ENCODE assay signal across 1 cellular context in genomic region chr20:23636908-23637281, GRCh38.
TF ChIP-seq lines count a peak whose summit lies in the region.

No MANE protein-coding gene starts in this region.

TF ChIP-seq in HepG2, 621 proteins besides CTCF, POLR2A, EP300 and RAD21 (continued from another document and continues in another):
- TF ChIP-seq ZNF280B (CRISPR knock-in tag; IDR thresholded peaks at IDR 0.05; ENCODE audit: borderline replicate concordance) = no peak
- no peak for TF ChIP-seq NR2F6 (IDR thresholded peaks at IDR 0.05)
- TF ChIP-seq NR2F6 (CRISPR knock-in tag; IDR thresholded peaks at IDR 0.05) = 0 out of 2 replicates have a peak, but pooled peaks have one; percentile 4
- TF ChIP-seq MAZ (IDR thresholded peaks at IDR 0.05; ENCODE audit: borderline replicate concordance, low read depth, low read length) = no peak
- TF ChIP-seq MAZ (CRISPR knock-in tag; IDR thresholded peaks at IDR 0.05; ENCODE audit: low read depth) = 0 out of 2 replicates have a peak, but pooled peaks have one; percentile 3
- no peak for TF ChIP-seq ZSCAN29 (CRISPR knock-in tag; conservative IDR thresholded peaks at IDR 0.05)
- TF ChIP-seq ZNF678 (CRISPR knock-in tag; IDR thresholded peaks at IDR 0.05) = no peak
- TF ChIP-seq ZBTB25 (CRISPR knock-in tag; IDR thresholded peaks at IDR 0.05) = 0 out of 2 replicates have a peak, but pooled peaks have one; percentile 58
- TF ChIP-seq TEAD2 (CRISPR knock-in tag; IDR thresholded peaks at IDR 0.05) = no peak
- no peak for TF ChIP-seq ZNF567 (CRISPR knock-in tag; IDR thresholded peaks at IDR 0.05; ENCODE audit: borderline replicate concordance)
- TF ChIP-seq HMG20A (CRISPR knock-in tag; IDR thresholded peaks at IDR 0.05; ENCODE audit: borderline replicate concordance) = no peak
- no peak for TF ChIP-seq ARID2 (CRISPR knock-in tag; IDR thresholded peaks at IDR 0.05; ENCODE audit: borderline replicate concordance)
- TF ChIP-seq GTF3A (CRISPR knock-in tag; conservative IDR thresholded peaks at IDR 0.05) = 0 out of 2 replicates have a peak, but pooled peaks have one; percentile 22
- no peak for TF ChIP-seq ZFP90 (CRISPR knock-in tag; IDR thresholded peaks at IDR 0.05; ENCODE audit: borderline replicate concordance)
- no peak for TF ChIP-seq SP1 (IDR thresholded peaks at IDR 0.05)
- TF ChIP-seq SP1 (CRISPR knock-in tag; IDR thresholded peaks at IDR 0.05) = no peak
- TF ChIP-seq CHCHD3 (CRISPR knock-in tag; IDR thresholded peaks at IDR 0.05) = no peak
- no peak; the same call in 1 of the 2 replicates for TF ChIP-seq KMT2B (CRISPR knock-in tag; IDR thresholded peaks at IDR 0.05)
- TF ChIP-seq SETDB1 (CRISPR knock-in tag; IDR thresholded peaks at IDR 0.05; ENCODE audit: borderline replicate concordance) = no peak
- TF ChIP-seq FOXP4 (CRISPR knock-in tag; IDR thresholded peaks at IDR 0.05) = no peak
- no peak for TF ChIP-seq U2AF1 (optimal IDR thresholded peaks at IDR 0.05; ENCODE audit: low read depth, low read length)
- 0 out of 2 replicates have a peak, but pooled peaks have one; percentile 20 for TF ChIP-seq ZNF124 (CRISPR knock-in tag; IDR thresholded peaks at IDR 0.05)
- TF ChIP-seq ZSCAN20 (CRISPR knock-in tag; IDR thresholded peaks at IDR 0.05; ENCODE audit: borderline replicate concordance) = no peak
- peak; percentile 42; the same call in 1 of the 2 replicates for TF ChIP-seq JUND (CRISPR knock-in tag; IDR thresholded peaks at IDR 0.05)
- no peak for TF ChIP-seq GLMP (CRISPR knock-in tag; IDR thresholded peaks at IDR 0.05; ENCODE audit: borderline replicate concordance)
- no peak for TF ChIP-seq ZNF772 (CRISPR knock-in tag; IDR thresholded peaks at IDR 0.05)
- TF ChIP-seq NFIB (CRISPR knock-in tag; IDR thresholded peaks at IDR 0.05; ENCODE audit: borderline replicate concordance) = no peak
- 0 out of 2 replicates have a peak, but pooled peaks have one; percentile 14 for TF ChIP-seq ZNF580 (CRISPR knock-in tag; IDR thresholded peaks at IDR 0.05; ENCODE audit: borderline replicate concordance, low read depth)
- no peak for TF ChIP-seq MEIS2 (CRISPR knock-in tag; IDR thresholded peaks at IDR 0.05)
- no peak for TF ChIP-seq ZMYM4 (CRISPR knock-in tag; IDR thresholded peaks at IDR 0.05)
- no peak for TF ChIP-seq PHB2 (IDR thresholded peaks at IDR 0.05; ENCODE audit: partially characterized antibody)
- TF ChIP-seq ZNF557 (CRISPR knock-in tag; IDR thresholded peaks at IDR 0.05) = no peak
- TF ChIP-seq ARID4A (CRISPR knock-in tag; IDR thresholded peaks at IDR 0.05; ENCODE audit: borderline replicate concordance) = no peak
- TF ChIP-seq RBM22 (optimal IDR thresholded peaks at IDR 0.05; ENCODE audit: low read length) = peak; percentile 0
- TF ChIP-seq ZNF33B (CRISPR knock-in tag; IDR thresholded peaks at IDR 0.05) = no peak; the same call in 1 of the 2 replicates
- no peak for TF ChIP-seq ZNF670 (CRISPR knock-in tag; IDR thresholded peaks at IDR 0.05; ENCODE audit: borderline replicate concordance)
- TF ChIP-seq NFRKB (IDR thresholded peaks at IDR 0.05) = no peak
- TF ChIP-seq PRDM10 (CRISPR knock-in tag; IDR thresholded peaks at IDR 0.05; ENCODE audit: low read depth) = no peak
- TF ChIP-seq PAWR (CRISPR knock-in tag; IDR thresholded peaks at IDR 0.05; ENCODE audit: borderline replicate concordance) = no peak
- TF ChIP-seq JARID2 (CRISPR knock-in tag; IDR thresholded peaks at IDR 0.05; ENCODE audit: insufficient replicate concordance) = no peak
- TF ChIP-seq ZMAT5 (CRISPR knock-in tag; IDR thresholded peaks at IDR 0.05; ENCODE audit: borderline replicate concordance, low read depth) = no peak
- no peak for TF ChIP-seq ZFAT (CRISPR knock-in tag; conservative IDR thresholded peaks at IDR 0.05)
- TF ChIP-seq GRHL1 (CRISPR knock-in tag; conservative IDR thresholded peaks at IDR 0.05) = no peak
- TF ChIP-seq CEBPG (CRISPR knock-in tag; IDR thresholded peaks at IDR 0.05) = no peak
- TF ChIP-seq LCORL (IDR thresholded peaks at IDR 0.05) = no peak
- no peak for TF ChIP-seq LCORL (CRISPR knock-in tag; IDR thresholded peaks at IDR 0.05)
- no peak for TF ChIP-seq ZNF574 (CRISPR knock-in tag; IDR thresholded peaks at IDR 0.05)
- TF ChIP-seq ZNF761 (CRISPR knock-in tag; conservative IDR thresholded peaks at IDR 0.05) = no peak
